Comparison of ENCODE assay signal across 10 cellular contexts in the genomic region with DNA sequence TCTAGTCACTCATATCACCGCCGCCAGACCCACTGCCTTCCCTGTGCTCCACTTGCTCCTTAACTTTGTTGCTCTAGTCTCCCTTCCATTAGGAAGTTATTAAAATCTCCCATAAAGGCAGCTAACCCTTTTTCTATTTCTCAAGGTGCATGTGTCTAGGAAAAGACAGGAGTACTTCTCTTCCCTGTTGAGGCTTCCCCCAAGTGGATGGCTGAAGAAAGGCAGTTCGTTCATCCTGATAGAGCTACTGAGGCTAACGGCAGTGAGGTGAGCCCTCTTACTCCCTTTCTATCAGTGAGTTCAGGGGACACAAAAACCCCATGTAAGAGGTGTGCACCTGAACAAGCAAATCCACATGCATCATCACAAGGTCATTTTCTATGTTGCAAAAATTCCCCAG.
A peak's percentile ranks its signal among the peaks of the same experiment; 100 is the strongest.
DNase-seq lines count a peak whose midpoint lies in the region; ATAC-seq and TF ChIP-seq lines count a peak whose summit lies in the region.
"Had no signal": no experiment of that assay in that cellular context is flagged by ENCODE, and none has a peak within 500 bp of the region (broad histone marks: within the 10 kb centered on the region; RNA-seq: fewer than 3 reads in every experiment).

No MANE protein-coding gene starts in this region.

- ATAC-seq in HG02885 (IDR thresholded peaks at IDR 0.05; ENCODE audit: poor library complexity, unreplicated experiment) (peak; percentile 33), HG02610 (IDR thresholded peaks at IDR 0.05; ENCODE audit: unreplicated experiment) (no peak), GM19455 (IDR thresholded peaks at IDR 0.05; ENCODE audit: unreplicated experiment) (no peak)

- peak; percentile 32 for TF ChIP-seq CTCF in GM12873 (IDR thresholded peaks at IDR 0.05; ENCODE audit: insufficient read depth, low read depth, low read length, missing control alignments)
- peak; percentile 22 to 27 (median 23) for TF ChIP-seq CTCF in nephron (IDR thresholded peaks at IDR 0.05; ENCODE audit: unreplicated experiment in 3 of 3)

- H3K27me3 Mint-ChIP-seq in nephron (ENCODE audit: low read depth) = peaks cover 25% of the 10 kb centered on the region
- H3K27me3 Mint-ChIP-seq: activated CD4-positive, alpha-beta T cell treated with anti-CD3 and anti-CD28 coated beads, Interleukin-2, amount 10 ng/mL, durations not matched to agents 7 days and 5 days; central memory CD8-positive, alpha-beta T cell had no signal

- H3K36me3 Mint-ChIP-seq in nephron (ENCODE audit: low read depth) = no peaks in the 10 kb centered on the region

- H3K9me3 Mint-ChIP-seq in nephron = no peaks in the 10 kb centered on the region
- H3K9me3 Mint-ChIP-seq: activated CD4-positive, alpha-beta T cell treated with anti-CD3 and anti-CD28 coated beads, Interleukin-2, amount 10 ng/mL, durations not matched to agents 7 days and 5 days had no signal

- peak; percentile 5 for DNase-seq in SW480 (ENCODE audit: low spot score)
- no peak for DNase-seq in epidermal melanocyte (ENCODE audit: insufficient read length, low spot score)
- DNase-seq: activated CD4-positive, alpha-beta T cell treated with anti-CD3 and anti-CD28 coated beads, Interleukin-2, amount 10 ng/mL, durations not matched to agents 7 days and 5 days; activated gamma-delta T cell had no signal

- no peak overlapping the region for H3K27ac Mint-ChIP-seq in nephron
- H3K27ac Mint-ChIP-seq: activated CD4-positive, alpha-beta T cell treated with anti-CD3 and anti-CD28 coated beads, Interleukin-2, amount 10 ng/mL, durations not matched to agents 7 days and 5 days had no signal

- H3K4me3 Mint-ChIP-seq in nephron = no peak overlapping the region
- H3K4me3 Mint-ChIP-seq: activated CD4-positive, alpha-beta T cell treated with anti-CD3 and anti-CD28 coated beads, Interleukin-2, amount 10 ng/mL, durations not matched to agents 7 days and 5 days; central memory CD8-positive, alpha-beta T cell had no signal

- peaks cover 5% of the 10 kb centered on the region for H3K4me1 Mint-ChIP-seq in nephron
- H3K4me1 Mint-ChIP-seq: activated CD4-positive, alpha-beta T cell treated with anti-CD3 and anti-CD28 coated beads, Interleukin-2, amount 10 ng/mL, durations not matched to agents 7 days and 5 days; central memory CD8-positive, alpha-beta T cell had no signal
